Comparison of ENCODE assay signal across 1 cellular context in genomic region chr15:99180287-99180962, GRCh38.
TF ChIP-seq lines count a peak whose summit lies in the region.

No MANE protein-coding gene starts in this region.

TF ChIP-seq in HepG2, 621 proteins besides CTCF, POLR2A, EP300 and RAD21 (continued from another document and continues in another):
- TF ChIP-seq, protein P1, sequence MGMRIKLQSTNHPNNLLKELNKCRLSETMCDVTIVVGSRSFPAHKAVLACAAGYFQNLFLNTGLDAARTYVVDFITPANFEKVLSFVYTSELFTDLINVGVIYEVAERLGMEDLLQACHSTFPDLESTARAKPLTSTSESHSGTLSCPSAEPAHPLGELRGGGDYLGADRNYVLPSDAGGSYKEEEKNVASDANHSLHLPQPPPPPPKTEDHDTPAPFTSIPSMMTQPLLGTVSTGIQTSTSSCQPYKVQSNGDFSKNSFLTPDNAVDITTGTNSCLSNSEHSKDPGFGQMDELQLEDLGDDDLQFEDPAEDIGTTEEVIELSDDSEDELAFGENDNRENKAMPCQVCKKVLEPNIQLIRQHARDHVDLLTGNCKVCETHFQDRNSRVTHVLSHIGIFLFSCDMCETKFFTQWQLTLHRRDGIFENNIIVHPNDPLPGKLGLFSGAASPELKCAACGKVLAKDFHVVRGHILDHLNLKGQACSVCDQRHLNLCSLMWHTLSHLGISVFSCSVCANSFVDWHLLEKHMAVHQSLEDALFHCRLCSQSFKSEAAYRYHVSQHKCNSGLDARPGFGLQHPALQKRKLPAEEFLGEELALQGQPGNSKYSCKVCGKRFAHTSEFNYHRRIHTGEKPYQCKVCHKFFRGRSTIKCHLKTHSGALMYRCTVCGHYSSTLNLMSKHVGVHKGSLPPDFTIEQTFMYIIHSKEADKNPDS (CRISPR knock-in tag; IDR thresholded peaks at IDR 0.05): no peak
- no peak for TF ChIP-seq CERS6 (CRISPR knock-in tag; IDR thresholded peaks at IDR 0.05)
- no peak for TF ChIP-seq ZNF331 (CRISPR knock-in tag; IDR thresholded peaks at IDR 0.05)
- TF ChIP-seq ZNF724P (CRISPR knock-in tag; IDR thresholded peaks at IDR 0.05; ENCODE audit: borderline replicate concordance): no peak
- 0 out of 2 replicates have a peak, but pooled peaks have one; percentile 42 for TF ChIP-seq JUN (CRISPR knock-in tag; IDR thresholded peaks at IDR 0.05)
- TF ChIP-seq BRCA1 (CRISPR knock-in tag; IDR thresholded peaks at IDR 0.05): no peak
- TF ChIP-seq HMG20A (CRISPR knock-in tag; IDR thresholded peaks at IDR 0.05; ENCODE audit: borderline replicate concordance): peak; percentile 57; the same call in 1 of the 2 replicates
- peak; percentile 89 for TF ChIP-seq FOXA3 (CRISPR knock-in tag; IDR thresholded peaks at IDR 0.05)
- TF ChIP-seq, protein P2, sequence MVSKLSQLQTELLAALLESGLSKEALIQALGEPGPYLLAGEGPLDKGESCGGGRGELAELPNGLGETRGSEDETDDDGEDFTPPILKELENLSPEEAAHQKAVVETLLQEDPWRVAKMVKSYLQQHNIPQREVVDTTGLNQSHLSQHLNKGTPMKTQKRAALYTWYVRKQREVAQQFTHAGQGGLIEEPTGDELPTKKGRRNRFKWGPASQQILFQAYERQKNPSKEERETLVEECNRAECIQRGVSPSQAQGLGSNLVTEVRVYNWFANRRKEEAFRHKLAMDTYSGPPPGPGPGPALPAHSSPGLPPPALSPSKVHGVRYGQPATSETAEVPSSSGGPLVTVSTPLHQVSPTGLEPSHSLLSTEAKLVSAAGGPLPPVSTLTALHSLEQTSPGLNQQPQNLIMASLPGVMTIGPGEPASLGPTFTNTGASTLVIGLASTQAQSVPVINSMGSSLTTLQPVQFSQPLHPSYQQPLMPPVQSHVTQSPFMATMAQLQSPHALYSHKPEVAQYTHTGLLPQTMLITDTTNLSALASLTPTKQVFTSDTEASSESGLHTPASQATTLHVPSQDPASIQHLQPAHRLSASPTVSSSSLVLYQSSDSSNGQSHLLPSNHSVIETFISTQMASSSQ (IDR thresholded peaks at IDR 0.05; ENCODE audit: low read depth): no peak
- TF ChIP-seq, protein P2 (CRISPR knock-in tag; IDR thresholded peaks at IDR 0.05; ENCODE audit: borderline replicate concordance): no peak
- TF ChIP-seq NCOA1 (CRISPR knock-in tag; IDR thresholded peaks at IDR 0.05): no peak
- no peak for TF ChIP-seq ZBTB34 (CRISPR knock-in tag; IDR thresholded peaks at IDR 0.05)
- no peak for TF ChIP-seq SALL2 (CRISPR knock-in tag; IDR thresholded peaks at IDR 0.05)
- TF ChIP-seq HDAC2 (CRISPR knock-in tag; IDR thresholded peaks at IDR 0.05): peak; percentile 39; the same call in 1 of the 2 replicates
- TF ChIP-seq, protein P3, sequence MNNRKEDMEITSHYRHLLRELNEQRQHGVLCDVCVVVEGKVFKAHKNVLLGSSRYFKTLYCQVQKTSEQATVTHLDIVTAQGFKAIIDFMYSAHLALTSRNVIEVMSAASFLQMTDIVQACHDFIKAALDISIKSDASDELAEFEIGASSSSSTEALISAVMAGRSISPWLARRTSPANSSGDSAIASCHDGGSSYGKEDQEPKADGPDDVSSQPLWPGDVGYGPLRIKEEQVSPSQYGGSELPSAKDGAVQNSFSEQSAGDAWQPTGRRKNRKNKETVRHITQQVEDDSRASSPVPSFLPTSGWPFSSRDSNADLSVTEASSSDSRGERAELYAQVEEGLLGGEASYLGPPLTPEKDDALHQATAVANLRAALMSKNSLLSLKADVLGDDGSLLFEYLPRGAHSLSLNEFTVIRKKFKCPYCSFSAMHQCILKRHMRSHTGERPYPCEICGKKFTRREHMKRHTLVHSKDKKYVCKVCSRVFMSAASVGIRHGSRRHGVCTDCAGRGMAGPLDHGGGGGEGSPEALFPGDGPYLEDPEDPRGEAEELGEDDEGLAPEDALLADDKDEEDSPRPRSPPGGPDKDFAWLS (CRISPR knock-in tag; IDR thresholded peaks at IDR 0.05; ENCODE audit: borderline replicate concordance): 0 out of 2 replicates have a peak, but pooled peaks have one; percentile 31
- peak; percentile 16; the same call in 1 of the 2 replicates for TF ChIP-seq ISL2 (CRISPR knock-in tag; IDR thresholded peaks at IDR 0.05)
- TF ChIP-seq ZNF713 (CRISPR knock-in tag; IDR thresholded peaks at IDR 0.05): no peak
- TF ChIP-seq FOSL2 (CRISPR knock-in tag; IDR thresholded peaks at IDR 0.05): 0 out of 2 replicates have a peak, but pooled peaks have one; percentile 48
- TF ChIP-seq TBX3 (IDR thresholded peaks at IDR 0.05; ENCODE audit: borderline replicate concordance): peak; percentile 62; the same call in 1 of the 2 replicates
- no peak for TF ChIP-seq TSC22D2 (CRISPR knock-in tag; IDR thresholded peaks at IDR 0.05; ENCODE audit: borderline replicate concordance)
- 0 out of 2 replicates have a peak, but pooled peaks have one; percentile 25 for TF ChIP-seq HNF4A (CRISPR knock-in tag; IDR thresholded peaks at IDR 0.05)
- TF ChIP-seq, protein P4, sequence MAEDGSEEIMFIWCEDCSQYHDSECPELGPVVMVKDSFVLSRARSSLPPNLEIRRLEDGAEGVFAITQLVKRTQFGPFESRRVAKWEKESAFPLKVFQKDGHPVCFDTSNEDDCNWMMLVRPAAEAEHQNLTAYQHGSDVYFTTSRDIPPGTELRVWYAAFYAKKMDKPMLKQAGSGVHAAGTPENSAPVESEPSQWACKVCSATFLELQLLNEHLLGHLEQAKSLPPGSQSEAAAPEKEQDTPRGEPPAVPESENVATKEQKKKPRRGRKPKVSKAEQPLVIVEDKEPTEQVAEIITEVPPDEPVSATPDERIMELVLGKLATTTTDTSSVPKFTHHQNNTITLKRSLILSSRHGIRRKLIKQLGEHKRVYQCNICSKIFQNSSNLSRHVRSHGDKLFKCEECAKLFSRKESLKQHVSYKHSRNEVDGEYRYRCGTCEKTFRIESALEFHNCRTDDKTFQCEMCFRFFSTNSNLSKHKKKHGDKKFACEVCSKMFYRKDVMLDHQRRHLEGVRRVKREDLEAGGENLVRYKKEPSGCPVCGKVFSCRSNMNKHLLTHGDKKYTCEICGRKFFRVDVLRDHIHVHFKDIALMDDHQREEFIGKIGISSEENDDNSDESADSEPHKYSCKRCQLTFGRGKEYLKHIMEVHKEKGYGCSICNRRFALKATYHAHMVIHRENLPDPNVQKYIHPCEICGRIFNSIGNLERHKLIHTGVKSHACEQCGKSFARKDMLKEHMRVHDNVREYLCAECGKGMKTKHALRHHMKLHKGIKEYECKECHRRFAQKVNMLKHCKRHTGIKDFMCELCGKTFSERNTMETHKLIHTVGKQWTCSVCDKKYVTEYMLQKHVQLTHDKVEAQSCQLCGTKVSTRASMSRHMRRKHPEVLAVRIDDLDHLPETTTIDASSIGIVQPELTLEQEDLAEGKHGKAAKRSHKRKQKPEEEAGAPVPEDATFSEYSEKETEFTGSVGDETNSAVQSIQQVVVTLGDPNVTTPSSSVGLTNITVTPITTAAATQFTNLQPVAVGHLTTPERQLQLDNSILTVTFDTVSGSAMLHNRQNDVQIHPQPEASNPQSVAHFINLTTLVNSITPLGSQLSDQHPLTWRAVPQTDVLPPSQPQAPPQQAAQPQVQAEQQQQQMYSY (CRISPR knock-in tag; IDR thresholded peaks at IDR 0.05): no peak
- no peak for TF ChIP-seq GTF3A (CRISPR knock-in tag; conservative IDR thresholded peaks at IDR 0.05)
- TF ChIP-seq RARA (CRISPR knock-in tag; IDR thresholded peaks at IDR 0.05): peak; percentile 17; the same call in 1 of the 2 replicates
- TF ChIP-seq NFE2L2 (IDR thresholded peaks at IDR 0.05; ENCODE audit: low read length): peak; percentile 42; the same call in 1 of the 2 replicates
- TF ChIP-seq EHMT2 (IDR thresholded peaks at IDR 0.05; ENCODE audit: borderline replicate concordance, low read depth, low read length): no peak
- TF ChIP-seq ZNF766 (CRISPR knock-in tag; IDR thresholded peaks at IDR 0.05; ENCODE audit: borderline replicate concordance): no peak
- TF ChIP-seq BCL6 (CRISPR knock-in tag; IDR thresholded peaks at IDR 0.05): peak; percentile 47; the same call in 1 of the 2 replicates
- TF ChIP-seq, protein P5, sequence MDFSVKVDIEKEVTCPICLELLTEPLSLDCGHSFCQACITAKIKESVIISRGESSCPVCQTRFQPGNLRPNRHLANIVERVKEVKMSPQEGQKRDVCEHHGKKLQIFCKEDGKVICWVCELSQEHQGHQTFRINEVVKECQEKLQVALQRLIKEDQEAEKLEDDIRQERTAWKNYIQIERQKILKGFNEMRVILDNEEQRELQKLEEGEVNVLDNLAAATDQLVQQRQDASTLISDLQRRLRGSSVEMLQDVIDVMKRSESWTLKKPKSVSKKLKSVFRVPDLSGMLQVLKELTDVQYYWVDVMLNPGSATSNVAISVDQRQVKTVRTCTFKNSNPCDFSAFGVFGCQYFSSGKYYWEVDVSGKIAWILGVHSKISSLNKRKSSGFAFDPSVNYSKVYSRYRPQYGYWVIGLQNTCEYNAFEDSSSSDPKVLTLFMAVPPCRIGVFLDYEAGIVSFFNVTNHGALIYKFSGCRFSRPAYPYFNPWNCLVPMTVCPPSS (IDR thresholded peaks at IDR 0.05): no peak
- TF ChIP-seq, protein P6, sequence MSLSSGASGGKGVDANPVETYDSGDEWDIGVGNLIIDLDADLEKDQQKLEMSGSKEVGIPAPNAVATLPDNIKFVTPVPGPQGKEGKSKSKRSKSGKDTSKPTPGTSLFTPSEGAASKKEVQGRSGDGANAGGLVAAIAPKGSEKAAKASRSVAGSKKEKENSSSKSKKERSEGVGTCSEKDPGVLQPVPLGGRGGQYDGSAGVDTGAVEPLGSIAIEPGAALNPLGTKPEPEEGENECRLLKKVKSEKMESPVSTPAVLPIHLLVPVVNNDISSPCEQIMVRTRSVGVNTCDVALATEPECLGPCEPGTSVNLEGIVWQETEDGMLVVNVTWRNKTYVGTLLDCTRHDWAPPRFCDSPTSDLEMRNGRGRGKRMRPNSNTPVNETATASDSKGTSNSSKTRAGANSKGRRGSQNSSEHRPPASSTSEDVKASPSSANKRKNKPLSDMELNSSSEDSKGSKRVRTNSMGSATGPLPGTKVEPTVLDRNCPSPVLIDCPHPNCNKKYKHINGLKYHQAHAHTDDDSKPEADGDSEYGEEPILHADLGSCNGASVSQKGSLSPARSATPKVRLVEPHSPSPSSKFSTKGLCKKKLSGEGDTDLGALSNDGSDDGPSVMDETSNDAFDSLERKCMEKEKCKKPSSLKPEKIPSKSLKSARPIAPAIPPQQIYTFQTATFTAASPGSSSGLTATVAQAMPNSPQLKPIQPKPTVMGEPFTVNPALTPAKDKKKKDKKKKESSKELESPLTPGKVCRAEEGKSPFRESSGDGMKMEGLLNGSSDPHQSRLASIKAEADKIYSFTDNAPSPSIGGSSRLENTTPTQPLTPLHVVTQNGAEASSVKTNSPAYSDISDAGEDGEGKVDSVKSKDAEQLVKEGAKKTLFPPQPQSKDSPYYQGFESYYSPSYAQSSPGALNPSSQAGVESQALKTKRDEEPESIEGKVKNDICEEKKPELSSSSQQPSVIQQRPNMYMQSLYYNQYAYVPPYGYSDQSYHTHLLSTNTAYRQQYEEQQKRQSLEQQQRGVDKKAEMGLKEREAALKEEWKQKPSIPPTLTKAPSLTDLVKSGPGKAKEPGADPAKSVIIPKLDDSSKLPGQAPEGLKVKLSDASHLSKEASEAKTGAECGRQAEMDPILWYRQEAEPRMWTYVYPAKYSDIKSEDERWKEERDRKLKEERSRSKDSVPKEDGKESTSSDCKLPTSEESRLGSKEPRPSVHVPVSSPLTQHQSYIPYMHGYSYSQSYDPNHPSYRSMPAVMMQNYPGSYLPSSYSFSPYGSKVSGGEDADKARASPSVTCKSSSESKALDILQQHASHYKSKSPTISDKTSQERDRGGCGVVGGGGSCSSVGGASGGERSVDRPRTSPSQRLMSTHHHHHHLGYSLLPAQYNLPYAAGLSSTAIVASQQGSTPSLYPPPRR (CRISPR knock-in tag; IDR thresholded peaks at IDR 0.05; ENCODE audit: borderline replicate concordance): 0 out of 2 replicates have a peak, but pooled peaks have one; percentile 32
- TF ChIP-seq TFAP4 (IDR thresholded peaks at IDR 0.05; ENCODE audit: borderline replicate concordance, low read depth): peak; percentile 30; the same call in 1 of the 2 replicates
